In genomic region chr11:118226294-118226693, GRCh38 we compare ENCODE assay signal across 10 cellular contexts. TPM values are rescaled to one million over a fixed set of nuclear protein-coding genes. Genes with fewer than 3 reads are reported as not detected.
DNase-seq lines count a peak whose midpoint lies in the region; ATAC-seq lines count a peak whose summit lies in the region.
"Had no signal": no experiment of that assay in that cellular context is flagged by ENCODE, and none has a peak within 500 bp of the region (broad histone marks: within the 10 kb centered on the region; RNA-seq: fewer than 3 reads in every experiment).

No MANE protein-coding gene starts in this region.

- peak overlapping the region; percentile 64 for H3K4me3 Mint-ChIP-seq in activated T-helper 1 cell treated with anti-CD3 and anti-CD28 coated beads, Interleukin-12 subunit alpha, Interleukin-12 subunit beta, Interleukin-2, Interleukin-4 antibody, amounts not matched to agents 30 ng/mL and 10 ng/mL and 1 ng/mL, durations not matched to agents 14 hours and 24 hours and 36 hours
- peak overlapping the region in 9 of 10 donors; percentile 43 to 79 (median 73) for H3K4me3 Mint-ChIP-seq in naive thymus-derived CD8-positive, alpha-beta T cell
- H3K4me3 Mint-ChIP-seq: memory B cell had no signal

- intact Hi-C loops in activated T-helper 1 cell treated with anti-CD3 and anti-CD28 coated beads, Interleukin-12 subunit alpha, Interleukin-12 subunit beta, Interleukin-2, Interleukin-4 antibody, amounts not matched to agents 30 ng/mL and 10 ng/mL and 1 ng/mL, durations not matched to agents 14 hours and 24 hours and 36 hours (cut with micrococcal nuclease): no loop called here
- intact Hi-C loops in posterior vena cava (cut with DNase I): no loop called here

- peaks cover 59% of the 10 kb centered on the region for H3K36me3 Mint-ChIP-seq in activated T-helper 1 cell treated with anti-CD3 and anti-CD28 coated beads, Interleukin-12 subunit alpha, Interleukin-12 subunit beta, Interleukin-2, Interleukin-4 antibody, amounts not matched to agents 30 ng/mL and 10 ng/mL and 1 ng/mL, durations not matched to agents 14 hours and 24 hours and 36 hours (ENCODE audit: low read depth)
- H3K36me3 Mint-ChIP-seq in naive thymus-derived CD8-positive, alpha-beta T cell: no peaks in the 10 kb centered on the region

- H3K4me1 Mint-ChIP-seq in activated T-helper 1 cell treated with anti-CD3 and anti-CD28 coated beads, Interleukin-12 subunit alpha, Interleukin-12 subunit beta, Interleukin-2, Interleukin-4 antibody, amounts not matched to agents 30 ng/mL and 10 ng/mL and 1 ng/mL, durations not matched to agents 14 hours and 24 hours and 36 hours (ENCODE audit: low read depth): peaks cover 42% of the 10 kb centered on the region
- H3K4me1 Mint-ChIP-seq in naive thymus-derived CD8-positive, alpha-beta T cell: peaks cover 21 to 36% (median 29%) of the 10 kb centered on the region in 4 donors

- POLR2A ChIA-PET in naive thymus-derived CD8-positive, alpha-beta T cell (lab: Charles Lee): interaction anchor here (0.9 to 4.6 kb wide), 17 partner anchors 13 to 209 kb away, joined by 3 to 60 read pairs (median 4); partner anchors contain the start of genes CD3D, CD3E and MPZL3

- no peak for ATAC-seq in naive thymus-derived CD8-positive, alpha-beta T cell

- in situ Hi-C loops in Caki2 (cut with HindIII; ENCODE audit: low pct_unique_long_range_greater_than_20kb, low sequenced_read_pairs): no loop called here

- DNase-seq in Caki2 (ENCODE audit: low read depth): peak; percentile 14
- DNase-seq in HT1080 (ENCODE audit: low read depth): peak; percentile 54
- DNase-seq in activated T-helper 1 cell treated with anti-CD3 and anti-CD28 coated beads, Interleukin-12 subunit alpha, Interleukin-12 subunit beta, Interleukin-2, Interleukin-4 antibody, amounts not matched to agents 30 ng/mL and 10 ng/mL and 1 ng/mL, durations not matched to agents 14 hours and 24 hours and 36 hours (ENCODE audit: low spot score): no peak
- DNase-seq in naive thymus-derived CD8-positive, alpha-beta T cell: no peak
- no peak for DNase-seq in NCI-H1694 (lab: John Stamatoyannopoulos, UW)
- DNase-seq in posterior vena cava (ENCODE audit: low spot score): no peak
- no peak for DNase-seq in stimulated activated CD4-positive, alpha-beta T cell treated with anti-CD3 and anti-CD28 coated beads, Interleukin-4, amount 100 ng/mL, for 24 hours
- DNase-seq: amniotic stem cell had no signal

- H3K27me3 Mint-ChIP-seq in activated T-helper 1 cell treated with anti-CD3 and anti-CD28 coated beads, Interleukin-12 subunit alpha, Interleukin-12 subunit beta, Interleukin-2, Interleukin-4 antibody, amounts not matched to agents 30 ng/mL and 10 ng/mL and 1 ng/mL, durations not matched to agents 14 hours and 24 hours and 36 hours (ENCODE audit: insufficient read depth): no peaks in the 10 kb centered on the region
- no peaks in the 10 kb centered on the region for H3K27me3 Mint-ChIP-seq in naive thymus-derived CD8-positive, alpha-beta T cell
- H3K27me3 Mint-ChIP-seq: memory B cell had no signal

- peaks cover 10% of the 10 kb centered on the region for H3K9me3 Mint-ChIP-seq in activated T-helper 1 cell treated with anti-CD3 and anti-CD28 coated beads, Interleukin-12 subunit alpha, Interleukin-12 subunit beta, Interleukin-2, Interleukin-4 antibody, amounts not matched to agents 30 ng/mL and 10 ng/mL and 1 ng/mL, durations not matched to agents 14 hours and 24 hours and 36 hours
- peaks cover 0 to 1% (median 0%) of the 10 kb centered on the region in 9 donors for H3K9me3 Mint-ChIP-seq in naive thymus-derived CD8-positive, alpha-beta T cell
- H3K9me3 Mint-ChIP-seq: memory B cell had no signal

- H3K27ac Mint-ChIP-seq in activated T-helper 1 cell treated with anti-CD3 and anti-CD28 coated beads, Interleukin-12 subunit alpha, Interleukin-12 subunit beta, Interleukin-2, Interleukin-4 antibody, amounts not matched to agents 30 ng/mL and 10 ng/mL and 1 ng/mL, durations not matched to agents 14 hours and 24 hours and 36 hours: peak overlapping the region; percentile 83
- H3K27ac Mint-ChIP-seq in naive thymus-derived CD8-positive, alpha-beta T cell: peak overlapping the region in 3 of 10 donors; percentile 92 to 96 (median 93)

RNA-seq across cellular contexts. Expression of gene JAML, which starts 1.5 kb away (rescaled TPM):
- total RNA-seq in Caki2 (2014; rRNA removed; shearing (Covaris generic); ENCODE audit: low replicate concordance): not detected in 2 replicates
- total RNA-seq in HT1080 (2014; rRNA removed; shearing (Covaris generic)): not detected in 2 replicates
- polyA plus RNA-seq in HT1080 (2015; cell fraction: cytosol; rRNA removed): not detected in 2 replicates
- not detected in 2 replicates for polyA plus RNA-seq in HT1080 (2015; cell fraction: nucleus; rRNA removed)
- total RNA-seq in activated T-helper 1 cell treated with anti-CD3 and anti-CD28 coated beads, Interleukin-12 subunit alpha, Interleukin-12 subunit beta, Interleukin-2, Interleukin-4 antibody, amounts not matched to agents 30 ng/mL and 10 ng/mL and 1 ng/mL, durations not matched to agents 14 hours and 24 hours and 36 hours: 264 and 271 TPM in 2 replicates
- total RNA-seq in naive thymus-derived CD8-positive, alpha-beta T cell: 100 to 1,000 TPM; 157 to 161 TPM
- 100 to 1,000 TPM; 120 to 195 (median 159) TPM for polyA plus RNA-seq in naive thymus-derived CD8-positive, alpha-beta T cell
- 1 to 10 TPM; 3.8 to 7.0 TPM for total RNA-seq in posterior vena cava
- total RNA-seq: glomerular endothelial cell had no signal

RNA-seq across cellular contexts. Expression of gene MPZL3, which starts 25.9 kb away (rescaled TPM):
- total RNA-seq in Caki2 (2014; rRNA removed; shearing (Covaris generic); ENCODE audit: low replicate concordance): 6.0 and 9.1 TPM in 2 replicates
- total RNA-seq in HT1080 (2014; rRNA removed; shearing (Covaris generic)): 1.7 and 2.2 TPM in 2 replicates
- polyA plus RNA-seq in HT1080 (2015; cell fraction: cytosol; rRNA removed): 3.2 and 3.4 TPM in 2 replicates
- 3.4 and 3.9 TPM in 2 replicates for polyA plus RNA-seq in HT1080 (2015; cell fraction: nucleus; rRNA removed)
- total RNA-seq in activated T-helper 1 cell treated with anti-CD3 and anti-CD28 coated beads, Interleukin-12 subunit alpha, Interleukin-12 subunit beta, Interleukin-2, Interleukin-4 antibody, amounts not matched to agents 30 ng/mL and 10 ng/mL and 1 ng/mL, durations not matched to agents 14 hours and 24 hours and 36 hours: 63.5 and 69.3 TPM in 2 replicates
- 10 to 100 TPM; 11.2 to 12.6 TPM for total RNA-seq in naive thymus-derived CD8-positive, alpha-beta T cell
- 1 to 10 TPM; 1.9 to 3.4 (median 3.2) TPM for polyA plus RNA-seq in naive thymus-derived CD8-positive, alpha-beta T cell
- 1 to 10 TPM in 1 of 2 donors, under 1 TPM in 1; 0.52 to 1.6 TPM for total RNA-seq in posterior vena cava

RNA-seq across cellular contexts. Expression of gene MPZL2, which starts 37.8 kb away (rescaled TPM):
- not detected in 2 replicates for total RNA-seq in Caki2 (2014; rRNA removed; shearing (Covaris generic); ENCODE audit: low replicate concordance)
- total RNA-seq in HT1080 (2014; rRNA removed; shearing (Covaris generic)): 2.6 and 5.6 TPM in 2 replicates
- 10.0 and 12.2 TPM in 2 replicates for polyA plus RNA-seq in HT1080 (2015; cell fraction: cytosol; rRNA removed)
- polyA plus RNA-seq in HT1080 (2015; cell fraction: nucleus; rRNA removed): 24.8 and 27.8 TPM in 2 replicates
- total RNA-seq in activated T-helper 1 cell treated with anti-CD3 and anti-CD28 coated beads, Interleukin-12 subunit alpha, Interleukin-12 subunit beta, Interleukin-2, Interleukin-4 antibody, amounts not matched to agents 30 ng/mL and 10 ng/mL and 1 ng/mL, durations not matched to agents 14 hours and 24 hours and 36 hours: 13.2 and 15.9 TPM in 2 replicates
- 1 to 10 TPM; 2.8 to 3.1 TPM for total RNA-seq in naive thymus-derived CD8-positive, alpha-beta T cell
- polyA plus RNA-seq in naive thymus-derived CD8-positive, alpha-beta T cell: 1 to 10 TPM in 2 of 3 donors, under 1 TPM in 1; 0.94 to 3.1 (median 1.2) TPM
- 10 to 100 TPM; 29.8 to 53.3 TPM for total RNA-seq in posterior vena cava

RNA-seq across cellular contexts. Expression of gene SCN2B, which starts 49.9 kb away (rescaled TPM):
- not detected in 2 replicates for total RNA-seq in Caki2 (2014; rRNA removed; shearing (Covaris generic); ENCODE audit: low replicate concordance)
- total RNA-seq in HT1080 (2014; rRNA removed; shearing (Covaris generic)): 0.03 TPM in 1 of 2 replicates, not detected in the other
- 0.02 TPM in 1 of 2 replicates, not detected in the other for polyA plus RNA-seq in HT1080 (2015; cell fraction: cytosol; rRNA removed)
- not detected in 2 replicates for polyA plus RNA-seq in HT1080 (2015; cell fraction: nucleus; rRNA removed)
- total RNA-seq in activated T-helper 1 cell treated with anti-CD3 and anti-CD28 coated beads, Interleukin-12 subunit alpha, Interleukin-12 subunit beta, Interleukin-2, Interleukin-4 antibody, amounts not matched to agents 30 ng/mL and 10 ng/mL and 1 ng/mL, durations not matched to agents 14 hours and 24 hours and 36 hours: not detected in 2 replicates
- not detected for total RNA-seq in naive thymus-derived CD8-positive, alpha-beta T cell
- polyA plus RNA-seq in naive thymus-derived CD8-positive, alpha-beta T cell: not detected
- total RNA-seq in posterior vena cava: 1 to 10 TPM in 1 of 2 donors, under 1 TPM in 1; 0.14 to 1.4 TPM
- total RNA-seq: glomerular endothelial cell had no signal

Comparison
In these comparisons a context has a peak if more than half of its experiments do, and no peak if none do; other contexts are left out.
1. DNase-seq: peak in Caki2 (single experiment) and HT1080 (single experiment); none in activated T-helper 1 cell treated with anti-CD3 and anti-CD28 coated beads, Interleukin-12 subunit alpha, Interleukin-12 subunit beta, Interleukin-2, Interleukin-4 antibody, amounts not matched to agents 30 ng/mL and 10 ng/mL and 1 ng/mL, durations not matched to agents 14 hours and 24 hours and 36 hours (single experiment), naive thymus-derived CD8-positive, alpha-beta T cell (0 of 10), NCI-H1694 (single experiment), posterior vena cava (single experiment) and stimulated activated CD4-positive, alpha-beta T cell treated with anti-CD3 and anti-CD28 coated beads, Interleukin-4, amount 100 ng/mL, for 24 hours (single experiment).
2. RNA of gene JAML, which starts 1.5 kb away (total RNA-seq): 264 to 271 TPM in activated T-helper 1 cell treated with anti-CD3 and anti-CD28 coated beads, Interleukin-12 subunit alpha, Interleukin-12 subunit beta, Interleukin-2, Interleukin-4 antibody, amounts not matched to agents 30 ng/mL and 10 ng/mL and 1 ng/mL, durations not matched to agents 14 hours and 24 hours and 36 hours and 157 to 161 TPM in naive thymus-derived CD8-positive, alpha-beta T cell; 3.8 to 7.0 TPM in posterior vena cava, not detected in Caki2 and not detected in HT1080; every median in the first group is over 10 times any median in the second.